In genomic region chr3:49346797-49347251, GRCh38 we compare ENCODE assay signal across 1 cellular context.
TF ChIP-seq lines count a peak whose summit lies in the region.

No MANE protein-coding gene starts in this region.

TF ChIP-seq in HCT116, 20 proteins besides CTCF, POLR2A, EP300 and RAD21 (continued from another document):
- TF ChIP-seq ZBTB33 (IDR thresholded peaks at IDR 0.05; ENCODE audit: extremely low read depth, insufficient replicate concordance, low read length) (no peak), TCF7L2 (IDR thresholded peaks at IDR 0.05; ENCODE audit: borderline replicate concordance, extremely low read depth, insufficient read depth, insufficient read length) (no peak), SP1 (IDR thresholded peaks at IDR 0.05; ENCODE audit: low read depth) (no peak), EZH2phosphoT487 (IDR thresholded peaks at IDR 0.05; ENCODE audit: borderline replicate concordance) (no peak)
